Comparison of ENCODE assay signal across 8 cellular contexts in genomic region chr15:34514251-34514760, GRCh38.
DNase-seq lines count a peak whose midpoint lies in the region; ATAC-seq and TF ChIP-seq lines count a peak whose summit lies in the region.

No MANE protein-coding gene starts in this region.

- no peak for TF ChIP-seq CTCF in OCI-LY1 (IDR thresholded peaks at IDR 0.05; ENCODE audit: low read length)

- H3K36me3 ChIP-seq in OCI-LY1 (ENCODE audit: insufficient read depth, low read length) = no peaks in the 10 kb centered on the region

- H3K9me3 ChIP-seq in OCI-LY1 (ENCODE audit: low read length) = no peaks in the 10 kb centered on the region

- H3K4me2 ChIP-seq in OCI-LY1 (ENCODE audit: low read length) = peak overlapping the region; percentile 61

- no peaks in the 10 kb centered on the region for H4K20me1 ChIP-seq in OCI-LY1 (ENCODE audit: insufficient read depth, low read length)

- H2AFZ ChIP-seq in OCI-LY1 (ENCODE audit: low read length) = no peak overlapping the region

- peak overlapping the region; percentile 10; the same call in 1 of the 2 replicates for H3K9ac ChIP-seq in OCI-LY1 (ENCODE audit: low read length)

- peak; percentile 69 for DNase-seq in D341Med (ENCODE audit: low spot score)
- DNase-seq in cerebellar cortex (ENCODE audit: low spot score) = peak; percentile 10
- peak; percentile 72 for DNase-seq in left kidney (ENCODE audit: low read depth, low spot score)
- peak; percentile 55 for DNase-seq in stimulated activated naive CD8-positive, alpha-beta T cell treated with anti-CD3 and anti-CD28 coated beads, Interleukin-15, Interleukin-2, amounts not matched to agents 100 U/mL and 50 U/mL, for 24 hours
- DNase-seq in activated CD4-positive, CD25-positive, alpha-beta regulatory T cell (lab: John Stamatoyannopoulos, UW) = no peak

- no peaks in the 10 kb centered on the region for H3K9me2 ChIP-seq in OCI-LY1 (ENCODE audit: low read depth, low read length)

- peak overlapping the region; percentile 58 for H3K4me3 ChIP-seq in OCI-LY1 (ENCODE audit: low read depth, low read length, poor library complexity, severe bottlenecking)

- H3K79me2 ChIP-seq in OCI-LY1 (ENCODE audit: insufficient read depth, low read length) = no peaks in the 10 kb centered on the region

- H3K4me1 ChIP-seq in OCI-LY1 (ENCODE audit: insufficient read depth, low read length, severe bottlenecking) = peaks cover 14% of the 10 kb centered on the region

- H3K27ac ChIP-seq in OCI-LY1 (ENCODE audit: low read depth, low read length, poor library complexity, severe bottlenecking) = no peak overlapping the region

- no peaks in the 10 kb centered on the region for H3F3A ChIP-seq in OCI-LY1 (ENCODE audit: insufficient read depth, low read length)

- no peaks in the 10 kb centered on the region for H3K27me3 ChIP-seq in OCI-LY1 (ENCODE audit: insufficient read depth, low read length)

- peak; percentile 56 for ATAC-seq in GM21515 (IDR thresholded peaks at IDR 0.05; ENCODE audit: unreplicated experiment)
- ATAC-seq in stimulated activated naive CD8-positive, alpha-beta T cell treated with anti-CD3 and anti-CD28 coated beads, Interleukin-15, Interleukin-2, amounts not matched to agents 100 U/mL and 50 U/mL, for 24 hours = peak; percentile 78
- no peak for ATAC-seq in HG03342 (IDR thresholded peaks at IDR 0.05; ENCODE audit: unreplicated experiment)

Comparison
In these comparisons a context has a peak if more than half of its experiments do, and no peak if none do; other contexts are left out.
1. DNase-seq: peak in D341Med (single experiment), cerebellar cortex (single experiment), left kidney (single experiment) and stimulated activated naive CD8-positive, alpha-beta T cell treated with anti-CD3 and anti-CD28 coated beads, Interleukin-15, Interleukin-2, amounts not matched to agents 100 U/mL and 50 U/mL, for 24 hours (single experiment); none in activated CD4-positive, CD25-positive, alpha-beta regulatory T cell (0 of 4).